ENCODE assay signal across 27 cellular contexts in the genomic region with DNA sequence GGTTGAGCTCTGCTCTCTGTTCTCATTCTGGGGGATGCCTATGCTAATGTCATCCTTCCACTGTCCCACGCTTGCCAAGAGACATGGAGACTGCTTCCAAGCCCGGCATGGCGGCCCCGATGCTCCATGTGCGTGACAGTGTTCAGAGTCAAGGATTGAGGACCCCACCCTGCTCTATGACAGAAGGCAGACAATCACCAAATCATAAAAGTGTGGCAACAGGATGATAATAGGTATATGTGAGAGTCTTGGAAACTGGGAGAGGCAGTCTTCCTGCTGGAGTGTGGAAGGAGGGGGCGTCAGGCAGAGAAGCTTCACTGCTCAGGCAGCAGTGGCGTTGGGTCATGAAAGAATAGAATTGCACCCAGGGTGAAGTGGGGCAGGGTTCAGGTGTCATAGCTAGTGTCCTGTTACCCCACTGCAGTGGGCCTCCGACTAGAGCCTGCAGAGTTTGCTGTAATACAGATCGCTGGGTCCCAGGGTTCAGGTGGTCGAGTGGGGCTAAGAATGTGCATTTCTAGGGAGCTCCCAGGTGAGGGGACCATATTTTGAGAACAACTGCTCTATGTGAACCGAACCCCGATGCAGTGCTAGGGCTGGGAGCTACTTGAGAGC.
"Had no signal": no experiment of that assay in that cellular context is flagged by ENCODE, and none has a peak within 500 bp of the region (broad histone marks: within the 10 kb centered on the region; RNA-seq: fewer than 3 reads in every experiment).

No MANE protein-coding gene starts in this region.

- H3K4me1 ChIP-seq: lower lobe of right lung, parathyroid adenoma, uterus had no signal

- H3K27ac Mint-ChIP-seq: activated CD4-positive, alpha-beta memory T cell treated with anti-CD3 and anti-CD28 coated beads, Interleukin-2, amount 10 ng/mL, durations not matched to agents 7 days and 5 days; activated T-cell treated with anti-CD3 and anti-CD28 coated beads, Interleukin-2, amount 50 U/mL, for 24 hours; effector memory CD8-positive, alpha-beta T cell; naive B cell; T-cell had no signal

- H3K79me2 ChIP-seq: parathyroid adenoma had no signal

- ATAC-seq: activated CD4-positive, CD25-positive, alpha-beta regulatory T cell treated with anti-CD3 and anti-CD28 coated beads, Interleukin-2, amount 50 U/mL, for 24 hours; effector memory CD8-positive, alpha-beta T cell; left colon; right cardiac atrium had no signal

- H3K36me3 Mint-ChIP-seq: naive B cell, T-cell had no signal

- FAIRE-seq: endothelial cell of umbilical vein, kidney had no signal

- H3K36me3 ChIP-seq: lower lobe of right lung, transverse colon, uterus had no signal

- H3K9me3 ChIP-seq: lower lobe of right lung, transverse colon, uterus had no signal

- H3K27me3 ChIP-seq: transverse colon, uterus had no signal

- H3K4me3 Mint-ChIP-seq: activated CD4-positive, alpha-beta memory T cell treated with anti-CD3 and anti-CD28 coated beads, Interleukin-2, amount 10 ng/mL, durations not matched to agents 7 days and 5 days; activated T-cell treated with anti-CD3 and anti-CD28 coated beads, Interleukin-2, amount 50 U/mL, for 24 hours; effector memory CD8-positive, alpha-beta T cell; naive B cell; nephron progenitor cell; T-cell had no signal

- H3K4me3 ChIP-seq: lower lobe of right lung, transverse colon, uterus had no signal

- H3K9ac ChIP-seq: parathyroid adenoma had no signal

- H3K9me3 Mint-ChIP-seq: activated CD4-positive, alpha-beta memory T cell treated with anti-CD3 and anti-CD28 coated beads, Interleukin-2, amount 10 ng/mL, durations not matched to agents 7 days and 5 days; activated T-cell treated with anti-CD3 and anti-CD28 coated beads, Interleukin-2, amount 50 U/mL, for 24 hours; effector memory CD8-positive, alpha-beta T cell; naive B cell; nephron progenitor cell; T-cell had no signal

- H2AFZ ChIP-seq: parathyroid adenoma had no signal

- H3K27ac ChIP-seq: lower lobe of right lung, parathyroid adenoma, transverse colon, uterus, VCaP had no signal

- DNase-seq: activated CD4-positive, alpha-beta memory T cell treated with anti-CD3 and anti-CD28 coated beads, Interleukin-2, amount 10 ng/mL, durations not matched to agents 7 days and 5 days; activated CD4-positive, alpha-beta T cell treated with anti-CD3 and anti-CD28 coated beads for 48 hours; activated CD8-positive, alpha-beta memory T cell treated with anti-CD3 and anti-CD28 coated beads, Interleukin-2, amount 50 U/mL, for 48 hours; activated gamma-delta T cell; activated naive CD4-positive, alpha-beta T cell treated with anti-CD3 and anti-CD28 coated beads, Interleukin-2, amount 50 U/mL, for 16 hours; activated T-cell treated with anti-CD3 and anti-CD28 coated beads, Interleukin-2, amount 50 U/mL, for 24 hours; amniotic stem cell; caudate nucleus; cortex of kidney; effector memory CD8-positive, alpha-beta T cell; hippocampal formation; kidney; left colon; lower lobe of right lung; naive B cell; right cardiac atrium; stimulated activated CD4-positive, alpha-beta T cell treated with anti-CD3 and anti-CD28 coated beads, Interleukin-15, amount 100 ng/mL, for 24 hours; stimulated activated CD4-positive, alpha-beta T cell treated with anti-CD3 and anti-CD28 coated beads, Interleukin-2, amount 100 ng/mL, for 24 hours; stimulated activated naive CD4-positive, alpha-beta T cell; T-cell; transverse colon; uterus had no signal

- H3K4me1 Mint-ChIP-seq: activated CD4-positive, alpha-beta memory T cell treated with anti-CD3 and anti-CD28 coated beads, Interleukin-2, amount 10 ng/mL, durations not matched to agents 7 days and 5 days; naive B cell; T-cell had no signal
